In the genomic region with DNA sequence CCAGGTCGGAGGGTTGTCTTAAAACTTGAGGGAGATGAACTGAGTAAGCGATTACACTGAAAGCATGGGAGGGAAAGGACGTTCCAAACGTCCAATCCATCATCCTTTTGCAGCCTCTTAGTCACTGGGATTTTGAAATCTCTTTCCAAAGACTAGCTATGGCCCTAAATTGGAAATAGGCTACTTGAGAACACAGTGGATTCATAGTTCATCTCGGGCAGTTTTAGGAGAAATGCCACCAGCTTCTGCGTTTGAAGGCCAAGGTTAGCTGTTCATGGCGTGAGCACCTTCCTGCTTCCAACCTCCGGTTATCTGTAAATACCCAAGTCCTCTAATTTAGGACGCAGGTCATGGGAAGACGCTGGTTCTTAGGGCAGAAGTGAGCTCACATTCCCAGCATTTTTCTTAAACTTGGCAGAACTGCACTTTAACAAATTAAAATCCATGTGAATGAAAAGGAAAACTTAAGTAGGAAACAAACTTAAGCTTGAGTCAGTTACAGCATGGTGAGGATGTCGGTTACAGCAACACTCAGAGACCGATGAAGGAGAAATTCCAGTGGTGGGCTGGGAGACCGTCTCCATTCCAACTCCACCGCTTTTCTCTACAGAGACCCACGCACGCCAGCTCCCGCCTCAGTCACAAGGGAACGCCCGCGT, we compare ENCODE assay signal across 8 cellular contexts. TPM values are rescaled to one million over a fixed set of nuclear protein-coding genes. Genes with fewer than 3 reads are reported as not detected.
DNase-seq lines count a peak whose midpoint lies in the region; ATAC-seq and TF ChIP-seq lines count a peak whose summit lies in the region.

No MANE protein-coding gene starts in this region.

- intact Hi-C loops in PC-3 (cut with micrococcal nuclease): loop anchor here (1.0 to 10.0 kb wide), 5 partner anchors 50 to 442 kb away; no protein-coding TSS in a partner anchor

- H3K4me3 Mint-ChIP-seq in activated T-cell treated with anti-CD3 and anti-CD28 coated beads, Interleukin-2, amount 50 U/mL, for 72 hours: peak overlapping the region; percentile 91 to 99

- H2AFZ ChIP-seq in PC-3 (ENCODE audit: low read length): peak overlapping the region; percentile 96

- H3K27me3 Mint-ChIP-seq in activated T-cell treated with anti-CD3 and anti-CD28 coated beads, Interleukin-2, amount 50 U/mL, for 72 hours (ENCODE audit: low read depth): peaks cover 63% of the 10 kb centered on the region

- BruUV-seq in PC-3 (replicated peaks; lab: Mats Ljungman, UMichigan): TSS peak; percentile 87

- no peak overlapping the region for H3K27ac Mint-ChIP-seq in activated T-cell treated with anti-CD3 and anti-CD28 coated beads, Interleukin-2, amount 50 U/mL, for 72 hours

- H4K20me1 ChIP-seq in PC-3 (ENCODE audit: low read length): no peaks in the 10 kb centered on the region

- ATAC-seq in activated T-cell treated with anti-CD3 and anti-CD28 coated beads, Interleukin-2, amount 50 U/mL, for 72 hours (replicated peaks in 1 of 2): no peak
- ATAC-seq in PC-3 (no peak), HG03442 (IDR thresholded peaks at IDR 0.05; ENCODE audit: unreplicated experiment) (no peak)

- H3K9me3 Mint-ChIP-seq in activated T-cell treated with anti-CD3 and anti-CD28 coated beads, Interleukin-2, amount 50 U/mL, for 72 hours: no peaks in the 10 kb centered on the region

- H3K36me3 ChIP-seq in PC-3 (ENCODE audit: low read depth, low read length) (no peaks in the 10 kb centered on the region), neutrophil (no peaks in the 10 kb centered on the region)

- peaks cover 22% of the 10 kb centered on the region for H3K4me1 Mint-ChIP-seq in activated T-cell treated with anti-CD3 and anti-CD28 coated beads, Interleukin-2, amount 50 U/mL, for 72 hours (ENCODE audit: low read depth)

- peak overlapping the region; percentile 82 for H3K9ac ChIP-seq in PC-3 (ENCODE audit: low read length)

- peak overlapping the region; percentile 95 for H3K4me2 ChIP-seq in PC-3 (ENCODE audit: low read length)

- H3K9me2 ChIP-seq in PC-3 (replicated peaks; ENCODE audit: low read length): no peaks in the 10 kb centered on the region

- H3K9me3 ChIP-seq in PC-3 (ENCODE audit: low read length) (no peaks in the 10 kb centered on the region), neutrophil (no peaks in the 10 kb centered on the region)

- peaks cover 4 to 5% of the 10 kb centered on the region in 2 donors for H3K36me3 Mint-ChIP-seq in activated T-cell treated with anti-CD3 and anti-CD28 coated beads, Interleukin-2, amount 50 U/mL, for 72 hours (ENCODE audit: insufficient read depth in 2 of 2)

- no peaks in the 10 kb centered on the region for H3F3A ChIP-seq in PC-3 (ENCODE audit: low read length, unreplicated experiment)

- H3K27ac ChIP-seq in PC-3 (ENCODE audit: low read length) (peak overlapping the region; percentile 46), neutrophil (peak overlapping the region; percentile 69)

- TF ChIP-seq CTCF in PC-3 (conservative IDR thresholded peaks at IDR 0.05; ENCODE audit: low read depth, low read length): no peak
- no peak for TF ChIP-seq CTCF in epithelial cell of esophagus (IDR thresholded peaks at IDR 0.05; ENCODE audit: insufficient read depth, low read depth, low read length, missing control alignments)
- no peak for TF ChIP-seq CTCF in neutrophil (IDR thresholded peaks at IDR 0.05)

- DNase-seq in activated T-cell treated with anti-CD3 and anti-CD28 coated beads, Interleukin-2, amount 50 U/mL, for 72 hours: no peak
- DNase-seq in activated T-cell treated with anti-CD3 and anti-CD28 coated beads for 4 hours (no peak), PC-3 (peak; percentile 31), epithelial cell of esophagus (ENCODE audit: low read depth) (peak; percentile 85), NCI-H1436 (lab: John Stamatoyannopoulos, UW) (no peak), COLO829 (ENCODE audit: low spot score) (no peak)

- H3K4me1 ChIP-seq in PC-3 (ENCODE audit: insufficient read depth, low read length): peaks cover 20% of the 10 kb centered on the region
- peaks cover 16 to 22% of the 10 kb centered on the region in 2 experiments for H3K4me1 ChIP-seq in neutrophil (ENCODE audit: control insufficient read depth in 1 of 2, insufficient read depth in 1 of 2, low read depth in 1 of 2, low read length in 1 of 2)

- H3K79me2 ChIP-seq in PC-3 (ENCODE audit: low read length): no peaks in the 10 kb centered on the region

- CTCF ChIA-PET in PC-3 (lab: Charles Lee): interaction anchor here (1.1 kb wide), 2 partner anchors 116 to 177 kb away, joined by 4 to 5 read pairs; no protein-coding TSS in a partner anchor

- H3K4me3 ChIP-seq in PC-3 (ENCODE audit: low read length) (peak overlapping the region; percentile 83), epithelial cell of esophagus (ENCODE audit: low read length) (peak overlapping the region; percentile 83), neutrophil (ENCODE audit: low read depth in 1 of 2, low read length in 1 of 2) (peak overlapping the region; percentile 76 to 97)

- POLR2A ChIA-PET in PC-3 (lab: Charles Lee; ENCODE audit: unreplicated experiment): interaction anchor here (0.5 to 0.7 kb wide), 3 partner anchors 36 to 619 kb away, joined by 3 to 8 read pairs (median 3); no protein-coding TSS in a partner anchor

- H3K27me3 ChIP-seq in PC-3 (ENCODE audit: low read length) (no peaks in the 10 kb centered on the region), neutrophil (peaks cover 76% of the 10 kb centered on the region)

RNA-seq across cellular contexts. Expression of gene EML6, which starts 0.7 kb away (rescaled TPM):
- 1 to 10 TPM in 1 of 2 donors, under 1 TPM in 1; 0.96 to 2.0 TPM for total RNA-seq in activated T-cell treated with anti-CD3 and anti-CD28 coated beads, Interleukin-2, amount 50 U/mL, for 72 hours
- 5.3 and 15.7 TPM in 2 replicates for total RNA-seq in PC-3 (2014; rRNA removed)

Comparison
In these comparisons a context has a peak if more than half of its experiments do, and no peak if none do; other contexts are left out.
1. DNase-seq: peak in PC-3 (single experiment) and epithelial cell of esophagus (single experiment); none in activated T-cell treated with anti-CD3 and anti-CD28 coated beads, Interleukin-2, amount 50 U/mL, for 72 hours (0 of 2), activated T-cell treated with anti-CD3 and anti-CD28 coated beads for 4 hours (single experiment), NCI-H1436 (single experiment) and COLO829 (single experiment).
2. Peak in every context shown above with its lines, with median percentiles within 50 percentile points of each other: H3K4me3 ChIP-seq.